1 cellular context compared by ENCODE assay signal in genomic region chr7:12504144-12504543, GRCh38.
TF ChIP-seq lines count a peak whose summit lies in the region.

No MANE protein-coding gene starts in this region.

TF ChIP-seq in H1, 55 proteins besides CTCF, POLR2A, EP300 and RAD21 (continued from another document):
- TF ChIP-seq CHD7 (IDR thresholded peaks at IDR 0.05; ENCODE audit: insufficient replicate concordance, low read length) (no peak), TEAD4 (IDR thresholded peaks at IDR 0.05; ENCODE audit: low read depth, low read length) (no peak), SP4 (IDR thresholded peaks at IDR 0.05; ENCODE audit: low read length) (no peak), SAP30 (IDR thresholded peaks at IDR 0.05; ENCODE audit: insufficient read depth, insufficient replicate concordance, low read length) (no peak), FOSL1 (IDR thresholded peaks at IDR 0.05; ENCODE audit: insufficient read depth, low read depth, low read length) (no peak), BRCA1 (IDR thresholded peaks at IDR 0.05; ENCODE audit: low read depth, low read length) (no peak), SP1 (IDR thresholded peaks at IDR 0.05; ENCODE audit: low read depth, low read length) (no peak), HDAC6 (IDR thresholded peaks at IDR 0.05; ENCODE audit: low read depth, low read length) (no peak)
- TF ChIP-seq, protein P1, sequence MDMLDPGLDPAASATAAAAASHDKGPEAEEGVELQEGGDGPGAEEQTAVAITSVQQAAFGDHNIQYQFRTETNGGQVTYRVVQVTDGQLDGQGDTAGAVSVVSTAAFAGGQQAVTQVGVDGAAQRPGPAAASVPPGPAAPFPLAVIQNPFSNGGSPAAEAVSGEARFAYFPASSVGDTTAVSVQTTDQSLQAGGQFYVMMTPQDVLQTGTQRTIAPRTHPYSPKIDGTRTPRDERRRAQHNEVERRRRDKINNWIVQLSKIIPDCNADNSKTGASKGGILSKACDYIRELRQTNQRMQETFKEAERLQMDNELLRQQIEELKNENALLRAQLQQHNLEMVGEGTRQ (IDR thresholded peaks at IDR 0.05; ENCODE audit: low read length) = no peak
